1 cellular context compared by ENCODE assay signal in genomic region chr6:49636368-49637332, GRCh38.
TF ChIP-seq lines count a peak whose summit lies in the region.

Gene RHAG, minus strand, starts transcription at chr6:49636839. Its CDS starts 27 bp downstream, at chr6:49636812.

TF ChIP-seq in K562, 482 proteins besides CTCF, POLR2A, EP300 and RAD21 (continued from another document):
- TF ChIP-seq ZNF609 (CRISPR knock-in tag; IDR thresholded peaks at IDR 0.05; ENCODE audit: borderline replicate concordance) = no peak
- peak; percentile 77 for TF ChIP-seq HDAC2 (IDR thresholded peaks at IDR 0.05)
- TF ChIP-seq ETV6 (IDR thresholded peaks at IDR 0.05; ENCODE audit: borderline replicate concordance in 1 of 2, low read depth in 2 of 2, low read length in 1 of 2) = 0 out of 4 replicates have a peak, but pooled peaks of 1 of the 2 experiments have one; percentile 5
- TF ChIP-seq ETV6 (CRISPR knock-in tag; IDR thresholded peaks at IDR 0.05; ENCODE audit: borderline replicate concordance) = no peak
- TF ChIP-seq BRCA1 (IDR thresholded peaks at IDR 0.05) = no peak
- TF ChIP-seq BRCA1 (CRISPR knock-in tag; IDR thresholded peaks at IDR 0.05) = no peak
- no peak for TF ChIP-seq KLF1 (tag; IDR thresholded peaks at IDR 0.05)
- TF ChIP-seq HNRNPL (IDR thresholded peaks at IDR 0.05; ENCODE audit: low read depth, low read length) = no peak
- peak; percentile 78; the same call in 1 of the 2 replicates for TF ChIP-seq MXI1 (IDR thresholded peaks at IDR 0.05; ENCODE audit: low read depth, low read length)
- TF ChIP-seq DMBX1 (CRISPR knock-in tag; IDR thresholded peaks at IDR 0.05; ENCODE audit: borderline replicate concordance) = no peak; the same call in 1 of the 2 replicates
- TF ChIP-seq ATF1 (CRISPR knock-in tag; IDR thresholded peaks at IDR 0.05) = no peak
- peak; percentile 95 for TF ChIP-seq ATF1 (tag; IDR thresholded peaks at IDR 0.05)
- no peak for TF ChIP-seq ZNF23 (CRISPR knock-in tag; IDR thresholded peaks at IDR 0.05)
- TF ChIP-seq KDM2B (CRISPR knock-in tag; IDR thresholded peaks at IDR 0.05) = no peak
- TF ChIP-seq ARHGAP35 (IDR thresholded peaks at IDR 0.05; ENCODE audit: partially characterized antibody) = no peak
- TF ChIP-seq NKRF (IDR thresholded peaks at IDR 0.05; ENCODE audit: borderline replicate concordance) = no peak
- no peak for TF ChIP-seq SRSF1 (IDR thresholded peaks at IDR 0.05; ENCODE audit: low read depth, low read length)
- TF ChIP-seq BCLAF1 (IDR thresholded peaks at IDR 0.05; ENCODE audit: borderline replicate concordance in 1 of 2, control insufficient read depth in 1 of 2, low read depth in 2 of 2, low read length in 1 of 2) = peak in 1 of 2 experiments; percentile 91; a peak in 1 of 4 replicates
- TF ChIP-seq U2AF2 (optimal IDR thresholded peaks at IDR 0.05; ENCODE audit: low read depth, low read length) = no peak
- no peak for TF ChIP-seq CBFB (CRISPR knock-in tag; IDR thresholded peaks at IDR 0.05)
- TF ChIP-seq PTTG1 (tag; IDR thresholded peaks at IDR 0.05; ENCODE audit: low read depth) = no peak
- TF ChIP-seq NR3C1 (CRISPR knock-in tag; IDR thresholded peaks at IDR 0.05) = no peak
- TF ChIP-seq TAF7 (tag; IDR thresholded peaks at IDR 0.05) = peak; percentile 57; the same call in 1 of the 2 replicates
- TF ChIP-seq SIX5 (IDR thresholded peaks at IDR 0.05; ENCODE audit: borderline replicate concordance in 1 of 2, insufficient read depth in 1 of 2, low read depth in 1 of 2, low read length in 2 of 2) = no peak
- peak; percentile 47; the same call in 1 of the 2 replicates for TF ChIP-seq ZNF644 (tag; IDR thresholded peaks at IDR 0.05; ENCODE audit: low read depth)
- TF ChIP-seq NONO (IDR thresholded peaks at IDR 0.05; ENCODE audit: low read depth in 2 of 2, low read length in 1 of 2) = peak in 1 of 2 experiments; percentile 88; a peak in 2 of 4 replicates
- TF ChIP-seq ZBTB12 (CRISPR knock-in tag; IDR thresholded peaks at IDR 0.05) = peak; percentile 56; the same call in 1 of the 2 replicates
- TF ChIP-seq SMARCE1 (IDR thresholded peaks at IDR 0.05) = peak; percentile 73
- 0 out of 2 replicates have a peak, but pooled peaks have one; percentile 16 for TF ChIP-seq HDGF (IDR thresholded peaks at IDR 0.05)
- no peak for TF ChIP-seq ZNF133 (CRISPR knock-in tag; IDR thresholded peaks at IDR 0.05)
- 0 out of 2 replicates have a peak, but pooled peaks have one; percentile 27 for TF ChIP-seq ZBTB34 (CRISPR knock-in tag; IDR thresholded peaks at IDR 0.05)
- no peak for TF ChIP-seq ZBTB7A (IDR thresholded peaks at IDR 0.05; ENCODE audit: borderline replicate concordance, control insufficient read depth, low read depth, low read length)
- peak in 1 of 2 experiments; percentile 87; a peak in 3 of 4 replicates for TF ChIP-seq RCOR1 (IDR thresholded peaks at IDR 0.05; ENCODE audit: borderline replicate concordance in 1 of 2, low read depth in 2 of 2, low read length in 2 of 2)
- TF ChIP-seq NFRKB (IDR thresholded peaks at IDR 0.05; ENCODE audit: low read depth) = peak; percentile 89
- TF ChIP-seq GATAD2A (IDR thresholded peaks at IDR 0.05) = 0 out of 2 replicates have a peak, but pooled peaks have one; percentile 49
- TF ChIP-seq MTA1 (IDR thresholded peaks at IDR 0.05; ENCODE audit: borderline replicate concordance) = peak; percentile 53; the same call in 1 of the 2 replicates
- no peak for TF ChIP-seq MXD1 (CRISPR knock-in tag; IDR thresholded peaks at IDR 0.05; ENCODE audit: borderline replicate concordance, poor library complexity, severe bottlenecking)
- peak; percentile 71; the same call in 1 of the 2 replicates for TF ChIP-seq LCOR (CRISPR knock-in tag; IDR thresholded peaks at IDR 0.05)
- no peak for TF ChIP-seq CEBPB (tag; IDR thresholded peaks at IDR 0.05)
- no peak for TF ChIP-seq ARID2 (IDR thresholded peaks at IDR 0.05)
- TF ChIP-seq E2F4 (CRISPR knock-in tag; IDR thresholded peaks at IDR 0.05; ENCODE audit: low read depth) = no peak
- peak; percentile 69 for TF ChIP-seq RBFOX2 (IDR thresholded peaks at IDR 0.05; ENCODE audit: low read depth, low read length)
- no peak for TF ChIP-seq RUNX1 (IDR thresholded peaks at IDR 0.05; ENCODE audit: low read depth)
- 0 out of 2 replicates have a peak, but pooled peaks have one; percentile 15 for TF ChIP-seq ZSCAN29 (IDR thresholded peaks at IDR 0.05)
- TF ChIP-seq ZC3H4 (CRISPR knock-in tag; IDR thresholded peaks at IDR 0.05; ENCODE audit: borderline replicate concordance) = no peak
- TF ChIP-seq HNRNPUL1 (IDR thresholded peaks at IDR 0.05; ENCODE audit: low read length) = no peak
